ENCODE assay signal across 17 cellular contexts in the genomic region with DNA sequence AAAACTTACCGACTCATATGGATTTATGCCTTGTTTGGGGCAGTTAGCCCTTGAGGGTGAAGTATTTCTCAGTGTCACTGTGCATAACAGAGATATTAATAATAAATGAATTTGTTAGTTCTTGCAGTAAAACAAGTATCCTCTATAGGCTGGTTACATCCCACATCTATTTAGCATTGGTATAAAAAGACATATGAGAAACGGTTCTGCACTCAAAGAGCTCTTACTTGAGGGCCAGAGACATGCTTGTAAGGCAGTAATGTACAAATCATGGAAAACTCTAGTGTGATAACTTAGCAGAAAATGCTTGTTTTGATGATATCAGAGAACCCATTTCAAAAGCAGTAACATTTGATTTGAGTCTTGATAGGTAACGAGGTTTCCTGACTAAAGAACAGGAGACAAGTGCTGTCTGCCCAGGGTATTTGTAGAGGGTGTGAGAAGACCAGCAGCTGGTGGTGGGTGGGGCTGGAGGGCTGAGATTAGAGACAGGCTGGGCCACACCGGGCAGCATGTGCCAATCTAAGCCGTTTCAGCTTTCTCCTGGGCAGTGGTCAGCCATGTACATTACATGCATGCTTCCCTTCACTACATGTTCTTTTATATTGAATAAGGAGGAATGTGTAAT. TPM values are rescaled to one million over a fixed set of nuclear protein-coding genes. Genes with fewer than 3 reads are reported as not detected.
DNase-seq lines count a peak whose midpoint lies in the region; ATAC-seq and TF ChIP-seq lines count a peak whose summit lies in the region.
"Had no signal": no experiment of that assay in that cellular context is flagged by ENCODE, and none has a peak within 500 bp of the region (broad histone marks: within the 10 kb centered on the region; RNA-seq: fewer than 3 reads in every experiment).

No MANE protein-coding gene starts in this region.

- H3K27ac ChIP-seq in right cardiac atrium (ENCODE audit: low read length) (no peak overlapping the region), right atrium auricular region (no peak overlapping the region)

- peaks cover 4% of the 10 kb centered on the region for H3K4me1 ChIP-seq in right cardiac atrium (ENCODE audit: control insufficient read depth, insufficient read depth, low read length)
- peaks cover 0 to 8% of the 10 kb centered on the region in 2 donors for H3K4me1 ChIP-seq in right atrium auricular region

- no peaks in the 10 kb centered on the region for H3K36me3 ChIP-seq in right atrium auricular region

- H3K27me3 ChIP-seq in right cardiac atrium (ENCODE audit: control insufficient read depth, insufficient read depth) = no peaks in the 10 kb centered on the region
- no peaks in the 10 kb centered on the region for H3K27me3 ChIP-seq in right atrium auricular region

- no peak for TF ChIP-seq CTCF in right atrium auricular region (IDR thresholded peaks at IDR 0.05)

- WGBS in right cardiac atrium = 70% methylated on average over 5 of the region's 5 CpGs

- H3K4me3 ChIP-seq in right cardiac atrium (ENCODE audit: low read length) (no peak overlapping the region), right atrium auricular region (no peak overlapping the region)

- peak; percentile 73 for ATAC-seq in right cardiac atrium
- ATAC-seq in HG02884 (IDR thresholded peaks at IDR 0.05; ENCODE audit: unreplicated experiment) = no peak
- no peak for ATAC-seq in GM18868 (IDR thresholded peaks at IDR 0.05; ENCODE audit: unreplicated experiment)

- no peak for DNase-seq in right cardiac atrium
- no peak for DNase-seq in right atrium auricular region (ENCODE audit: low spot score)
- DNase-seq in NCI-H82 (lab: John Stamatoyannopoulos, UW) = peak; percentile 82
- peak; percentile 87 for DNase-seq in myocyte (ENCODE audit: low read depth)
- DNase-seq in ecto neural progenitor cell (ENCODE audit: low spot score) = no peak
- no peak for DNase-seq in pons (ENCODE audit: low spot score)
- DNase-seq: activated CD4-positive, CD25-positive, alpha-beta regulatory T cell treated with anti-CD3 and anti-CD28 coated beads, Interleukin-2, amount 50 U/mL, for 72 hours; activated CD8-positive, alpha-beta memory T cell treated with anti-CD3 and anti-CD28 coated beads, Interleukin-2, amount 50 U/mL, for 48 hours; AML-193; effector CD8-positive, alpha-beta T cell; natural killer cell; NCI-H1105; NCI-H345; stimulated activated CD4-positive, alpha-beta T cell treated with anti-CD3 and anti-CD28 coated beads, Interleukin-2, amount 100 ng/mL, for 24 hours; stimulated activated CD8-positive, alpha-beta memory T cell treated with anti-CD3 and anti-CD28 coated beads, Interleukin-4, amount 100 ng/mL, for 48 hours had no signal

- H3K9me3 ChIP-seq in right cardiac atrium (ENCODE audit: control insufficient read depth, low read length) (no peaks in the 10 kb centered on the region), right atrium auricular region (no peaks in the 10 kb centered on the region)

- intact Hi-C loops in right cardiac atrium (cut with DNase I) = no loop called here

RNA-seq across cellular contexts. Expression of gene TULP4, which starts 46.3 kb away (rescaled TPM):
- total RNA-seq in right cardiac atrium = 100 to 1,000 TPM; 166 to 228 (median 174) TPM
- polyA plus RNA-seq in right cardiac atrium = 14.7 TPM
- total RNA-seq in right atrium auricular region = 100 to 1,000 TPM; 140 to 199 TPM
- total RNA-seq in myocyte = 242 and 281 TPM in 2 replicates
- 26.6 TPM for polyA plus RNA-seq in myocyte (2012)

Comparison
In these comparisons a context has a peak if more than half of its experiments do, and no peak if none do; other contexts are left out.
1. ATAC-seq: peak in right cardiac atrium (2 of 2); none in HG02884 (single experiment) and GM18868 (single experiment).
2. DNase-seq: peak in NCI-H82 (single experiment) and myocyte (single experiment); none in right cardiac atrium (0 of 3), right atrium auricular region (single experiment), ecto neural progenitor cell (single experiment) and pons (single experiment).